Comparison of ENCODE assay signal across 8 cellular contexts in the genomic region with DNA sequence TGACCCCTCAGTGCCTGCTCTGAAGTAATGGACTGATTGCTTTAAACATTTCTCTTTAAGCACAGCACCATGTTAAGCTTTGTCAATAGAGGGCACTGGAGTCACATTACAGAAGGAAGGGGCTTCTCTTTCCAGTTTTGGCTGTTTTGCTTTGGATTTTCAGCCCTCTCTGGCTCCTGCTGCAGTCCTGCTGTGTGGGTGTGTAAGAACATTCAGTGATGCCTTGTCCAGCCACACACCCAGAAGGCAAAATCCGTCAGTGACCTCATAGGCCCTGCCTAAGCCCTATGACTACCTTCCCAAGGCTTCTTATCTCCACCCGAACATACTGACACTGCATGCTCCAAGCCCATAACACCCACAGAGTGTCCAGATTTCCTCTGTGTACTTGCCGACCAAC.
A peak's percentile ranks its signal among the peaks of the same experiment; 100 is the strongest.
DNase-seq lines count a peak whose midpoint lies in the region; ATAC-seq and TF ChIP-seq lines count a peak whose summit lies in the region.

No MANE protein-coding gene starts in this region.

- no peaks in the 10 kb centered on the region for H3K36me3 ChIP-seq in mesendoderm (ENCODE audit: control insufficient read depth, insufficient read depth, low read length)

- H3K4me2 ChIP-seq in mesendoderm (ENCODE audit: low read length): no peak overlapping the region

- H3K79me1 ChIP-seq in mesendoderm (ENCODE audit: low read length): no peaks in the 10 kb centered on the region

- no peaks in the 10 kb centered on the region for H3K36me3 Mint-ChIP-seq in HFFc6 (ENCODE audit: low read depth)
- H3K36me3 Mint-ChIP-seq in activated CD4-positive, alpha-beta T cell treated with anti-CD3 and anti-CD28 coated beads, Interleukin-2, amount 10 ng/mL, durations not matched to agents 24 days and 14 days (ENCODE audit: low read depth): no peaks in the 10 kb centered on the region

- H2BK15ac ChIP-seq in mesendoderm (replicated peaks; ENCODE audit: low read depth): no peak overlapping the region

- H3K9ac ChIP-seq in mesendoderm (ENCODE audit: low read length): no peak overlapping the region

- H3K79me2 ChIP-seq in mesendoderm (ENCODE audit: control insufficient read depth, insufficient read depth, low read length): no peaks in the 10 kb centered on the region

- intact Hi-C loops in activated CD4-positive, alpha-beta T cell treated with anti-CD3 and anti-CD28 coated beads, Interleukin-2, amount 10 ng/mL, durations not matched to agents 24 days and 14 days (cut with micrococcal nuclease): no loop called here

- TF ChIP-seq CTCF in GM10248 (IDR thresholded peaks at IDR 0.05; ENCODE audit: control extremely low read depth, extremely low read depth, low read depth, missing control alignments) (peak; percentile 60), HFFc6 (IDR thresholded peaks at IDR 0.05) (peak; percentile 77), choroid plexus epithelial cell (conservative IDR thresholded peaks at IDR 0.05; ENCODE audit: low read depth, low read length) (peak; percentile 79)

- peak overlapping the region; percentile 40 for H3K56ac ChIP-seq in mesendoderm (ENCODE audit: low read length)

- H3K4me3 ChIP-seq in choroid plexus epithelial cell (ENCODE audit: low read depth, low read length): no peak overlapping the region
- H3K4me3 ChIP-seq in mesendoderm (ENCODE audit: low read length): no peak overlapping the region

- H3K4ac ChIP-seq in mesendoderm (ENCODE audit: low read depth, low read length): no peak overlapping the region

- H4K5ac ChIP-seq in mesendoderm (ENCODE audit: low read length): no peak overlapping the region

- H3K23ac ChIP-seq in mesendoderm (ENCODE audit: low read length): no peak overlapping the region

- H2AK5ac ChIP-seq in mesendoderm (ENCODE audit: low read length): no peak overlapping the region

- no peaks in the 10 kb centered on the region for H3K27me3 ChIP-seq in mesendoderm (ENCODE audit: insufficient read depth, low read length, poor library complexity)

- H3K4me3 Mint-ChIP-seq in HFFc6: peak overlapping the region; percentile 40
- no peak overlapping the region for H3K4me3 Mint-ChIP-seq in activated CD4-positive, alpha-beta T cell treated with anti-CD3 and anti-CD28 coated beads, Interleukin-2, amount 10 ng/mL, durations not matched to agents 24 days and 14 days

- ATAC-seq in HG03469 (IDR thresholded peaks at IDR 0.05; ENCODE audit: unreplicated experiment) (no peak), GM21515 (IDR thresholded peaks at IDR 0.05; ENCODE audit: unreplicated experiment) (no peak)

- no peak overlapping the region for H2BK5ac ChIP-seq in mesendoderm (ENCODE audit: low read length)

- peak overlapping the region; percentile 63 for H3K27ac Mint-ChIP-seq in HFFc6
- no peak overlapping the region for H3K27ac Mint-ChIP-seq in activated CD4-positive, alpha-beta T cell treated with anti-CD3 and anti-CD28 coated beads, Interleukin-2, amount 10 ng/mL, durations not matched to agents 24 days and 14 days

- H3K27ac ChIP-seq in mesendoderm (ENCODE audit: low read depth, low read length): no peak overlapping the region

- CTCF ChIA-PET in GM10248 (lab: Yijun Ruan, JAX): interaction anchor here (1.1 to 3.1 kb wide), 14 partner anchors 11 to 1035 kb away, joined by 3 to 15 read pairs (median 4); no protein-coding TSS in a partner anchor

- H3K4me1 ChIP-seq in mesendoderm (ENCODE audit: control insufficient read depth, low read depth, low read length): peaks cover 2% of the 10 kb centered on the region

- no peak overlapping the region for H4K8ac ChIP-seq in mesendoderm (ENCODE audit: low read depth, low read length)

- WGBS in mesendoderm (ENCODE audit: extremely low coverage, insufficient coverage, low lambda C conversion rate): no CpG with 5 or more reads among the region's 3 CpGs

- POLR2A ChIA-PET in GM10248 (lab: Yijun Ruan, JAX): no interaction called here

- H3K18ac ChIP-seq in mesendoderm (ENCODE audit: low read length): peak overlapping the region; percentile 54

- H3K9me3 Mint-ChIP-seq in HFFc6: no peaks in the 10 kb centered on the region
- H3K9me3 Mint-ChIP-seq in activated CD4-positive, alpha-beta T cell treated with anti-CD3 and anti-CD28 coated beads, Interleukin-2, amount 10 ng/mL, durations not matched to agents 24 days and 14 days: no peaks in the 10 kb centered on the region

- H3K27me3 Mint-ChIP-seq in HFFc6 (ENCODE audit: insufficient read depth): no peaks in the 10 kb centered on the region; the same call in 1 of the 2 replicates
- no peaks in the 10 kb centered on the region for H3K27me3 Mint-ChIP-seq in activated CD4-positive, alpha-beta T cell treated with anti-CD3 and anti-CD28 coated beads, Interleukin-2, amount 10 ng/mL, durations not matched to agents 24 days and 14 days

- no peak overlapping the region for H2BK120ac ChIP-seq in mesendoderm (ENCODE audit: low read depth, low read length)

- H3K4me1 Mint-ChIP-seq in HFFc6 (ENCODE audit: low read depth): peaks cover 30% of the 10 kb centered on the region
- no peaks in the 10 kb centered on the region for H3K4me1 Mint-ChIP-seq in activated CD4-positive, alpha-beta T cell treated with anti-CD3 and anti-CD28 coated beads, Interleukin-2, amount 10 ng/mL, durations not matched to agents 24 days and 14 days

- DNase-seq in GM10248 (ENCODE audit: extremely low spot score): peak; percentile 17
- peak; percentile 90 for DNase-seq in HFFc6
- DNase-seq in NCI-H446 treated with DMSO at 0.1 percent for 48 hours (lab: John Stamatoyannopoulos, UW): peak; percentile 63
- DNase-seq in choroid plexus epithelial cell (ENCODE audit: low read depth): peak; percentile 92
- DNase-seq in mesendoderm: peak; percentile 83
- no peak for DNase-seq in activated CD4-positive, alpha-beta T cell treated with anti-CD3 and anti-CD28 coated beads, Interleukin-2, amount 10 ng/mL, durations not matched to agents 24 days and 14 days
